12 cellular contexts compared by ENCODE assay signal in the genomic region with DNA sequence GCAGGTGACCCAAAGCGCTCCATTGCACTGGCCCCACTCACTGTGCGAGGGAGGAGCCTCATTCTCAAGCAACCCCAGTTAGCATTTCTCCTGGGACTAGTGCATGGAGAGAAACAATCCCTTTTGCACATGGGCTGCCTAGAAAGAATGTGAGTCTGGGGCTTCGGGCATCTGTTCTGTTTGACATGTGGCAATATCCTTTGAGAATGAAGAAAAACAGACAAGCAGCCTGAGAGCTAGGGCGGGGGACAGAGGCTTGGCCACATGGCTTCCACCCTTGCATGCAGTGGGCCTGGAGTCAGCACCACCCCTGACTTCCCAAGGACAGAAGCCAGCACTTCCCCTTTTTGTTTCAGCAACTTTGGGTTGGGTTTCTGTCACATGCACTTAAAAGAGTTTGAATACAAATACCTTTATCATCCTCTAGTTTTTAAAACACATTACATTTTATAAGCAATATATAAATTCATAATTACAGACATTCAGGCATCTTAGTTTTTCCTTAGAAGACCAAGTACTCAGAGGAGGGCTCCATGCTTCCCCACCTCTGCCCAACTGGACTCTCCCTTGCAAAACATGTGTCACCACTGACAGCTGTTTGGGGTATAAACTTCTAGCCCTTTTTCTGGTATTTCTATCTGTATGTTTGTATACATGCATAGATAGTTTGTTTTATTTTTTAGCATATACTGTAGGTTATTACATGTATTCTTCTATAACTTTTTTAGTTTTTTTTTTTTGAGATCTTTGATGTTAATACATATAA.
A peak's percentile ranks its signal among the peaks of the same experiment; 100 is the strongest.
DNase-seq lines count a peak whose midpoint lies in the region; ATAC-seq, FAIRE-seq and TF ChIP-seq lines count a peak whose summit lies in the region.
"Had no signal": no experiment of that assay in that cellular context is flagged by ENCODE, and none has a peak within 500 bp of the region (broad histone marks: within the 10 kb centered on the region; RNA-seq: fewer than 3 reads in every experiment).

No MANE protein-coding gene starts in this region.

- 35% methylated on average over 4 of the region's 4 CpGs for whole genome bisulfite sequencing in GM12878 (ENCODE audit: insufficient coverage, insufficient replicate concordance, low lambda C conversion rate, missing lambda C conversion rate)

- peaks cover 31% of the 10 kb centered on the region for H3K4me1 ChIP-seq in Karpas-422 (ENCODE audit: low read length)
- 0 out of 2 replicates have a peak, but pooled peaks cover 4% of the 10 kb centered on the region for H3K4me1 ChIP-seq in GM12878 (ENCODE audit: control insufficient read depth, insufficient read depth, low read length)

- no peak overlapping the region for H3K4me2 ChIP-seq in Karpas-422 (ENCODE audit: low read depth, low read length, poor library complexity, severe bottlenecking)
- H3K4me2 ChIP-seq in GM12878 (ENCODE audit: control insufficient read depth, insufficient read depth), result no peak overlapping the region

- BruUV-seq in GM12878 (replicated peaks; lab: Mats Ljungman, UMichigan), result no TSS peak

- peaks cover 8% of the 10 kb centered on the region; the same call in 1 of the 2 replicates for H4K20me1 ChIP-seq in Karpas-422 (ENCODE audit: insufficient read depth, low read depth, low read length)
- no peaks in the 10 kb centered on the region for H4K20me1 ChIP-seq in GM12878 (ENCODE audit: control insufficient read depth, insufficient read depth)

- H2AFZ ChIP-seq in Karpas-422 (ENCODE audit: low read length) (no peak overlapping the region), GM12878 (ENCODE audit: control insufficient read depth, low read depth, low read length) (no peak overlapping the region)

- TF ChIP-seq EP300 in GM12878 (IDR thresholded peaks at IDR 0.05; ENCODE audit: borderline replicate concordance in 1 of 2, control insufficient read depth in 1 of 2, low read depth in 2 of 2, low read length in 2 of 2), result no peak

- H3K27ac ChIP-seq in Karpas-422 (ENCODE audit: low read length), result no peak overlapping the region
- no peak overlapping the region for H3K27ac ChIP-seq in GM12878 (ENCODE audit: control insufficient read depth, insufficient read depth)

- peak; percentile 59 for ATAC-seq in GM21367 (IDR thresholded peaks at IDR 0.05; ENCODE audit: unreplicated experiment)
- peak; percentile 74 for ATAC-seq in GM12878
- no peak for ATAC-seq in GM18861 (IDR thresholded peaks at IDR 0.05; ENCODE audit: unreplicated experiment)
- ATAC-seq: WTC11 had no signal

- CTCF ChIA-PET in GM12878 (lab: Yijun Ruan, JAX), result no interaction called here

- no peak for TF ChIP-seq RAD21 in GM12878 (IDR thresholded peaks at IDR 0.05; ENCODE audit: insufficient read depth, low read depth, low read length)

- H3K4me3 ChIP-seq in Karpas-422 (ENCODE audit: low read length) (no peak overlapping the region), GM12878 (no peak overlapping the region)

- SMC1A ChIA-PET in GM12878 (lab: Charles Lee; ENCODE audit: uncharacterized antibody, unreplicated experiment), result no interaction called here

- H3K9ac ChIP-seq in Karpas-422 (ENCODE audit: low read length) (no peak overlapping the region), GM12878 (ENCODE audit: control insufficient read depth, insufficient read depth, low read length) (no peak overlapping the region)

- no peaks in the 10 kb centered on the region for H3K79me2 ChIP-seq in Karpas-422 (ENCODE audit: low read length)
- no peaks in the 10 kb centered on the region for H3K79me2 ChIP-seq in GM12878 (ENCODE audit: control insufficient read depth, insufficient read depth, low read length)

- no peak for FAIRE-seq in GM12878 (lab: Jason Lieb, UNC)

- H3K27me3 ChIP-seq in Karpas-422 (ENCODE audit: low read length) (no peaks in the 10 kb centered on the region), GM12878 (replicated peaks in 1 of 2; ENCODE audit: control insufficient read depth in 2 of 2, insufficient read depth in 2 of 2, low read length in 1 of 2) (no peaks in the 10 kb centered on the region)

- TF ChIP-seq CTCF in GM12878 (IDR thresholded peaks at IDR 0.05 in 2 of 3, conservative IDR thresholded peaks at IDR 0.05 in 1 of 3; ENCODE audit: control insufficient read depth in 2 of 3, extremely low read depth in 1 of 3, insufficient read depth in 1 of 3, low read depth in 3 of 3, low read length in 3 of 3), result no peak

- no peak for TF ChIP-seq POLR2A in GM12878 (IDR thresholded peaks at IDR 0.05; ENCODE audit: low read depth, low read length)

- in situ Hi-C loops in GM12878 (cut with MboI), result no loop called here

- H3K9me3 ChIP-seq in Karpas-422 (ENCODE audit: low read length) (no peaks in the 10 kb centered on the region), GM12878 (replicated peaks; ENCODE audit: control insufficient read depth, insufficient read depth, low read length) (no peaks in the 10 kb centered on the region; the same call in 2 of the 3 replicates)

- RAD21 ChIA-PET in GM12878 (lab: Charles Lee; ENCODE audit: unreplicated experiment), result no interaction called here

- DNase-seq in Karpas-422 (peak; percentile 56), GM12878 (ENCODE audit: low read depth, low spot score) (no peak), posterior vena cava (ENCODE audit: low spot score) (peak; percentile 84), NCI-H510A (lab: John Stamatoyannopoulos, UW) (no peak), kidney tubule cell (ENCODE audit: low spot score) (no peak)
- DNase-seq in activated naive CD4-positive, alpha-beta T cell treated with Interleukin-2 at 50 U/mL for 16 hours, result no peak
- DNase-seq: activated naive CD8-positive, alpha-beta T cell treated with anti-CD3 and anti-CD28 coated beads, Interleukin-2, amount 10 ng/mL, durations not matched to agents 7 days and 5 days; effector memory CD4-positive, alpha-beta T cell; occipital lobe had no signal

- POLR2A ChIA-PET in GM12878 (lab: Charles Lee), result no interaction called here

- no peaks in the 10 kb centered on the region for H3K9me2 ChIP-seq in Karpas-422 (replicated peaks; ENCODE audit: insufficient read depth, low read length)

- H3K36me3 ChIP-seq in Karpas-422 (ENCODE audit: insufficient read depth, low read length) (no peaks in the 10 kb centered on the region), GM12878 (ENCODE audit: control insufficient read depth in 2 of 2, insufficient read depth in 2 of 2, low read length in 1 of 2) (no peaks in the 10 kb centered on the region)

- intact Hi-C loops in GM12878 (cut with micrococcal nuclease; ENCODE audit: unreplicated experiment) (loop anchor here (10.0 kb wide), 1 partner anchor 63 kb away; no protein-coding TSS in a partner anchor), posterior vena cava (cut with DNase I) (no loop called here)

TF ChIP-seq in GM12878, 131 proteins besides CTCF, POLR2A, EP300 and RAD21:
- TF ChIP-seq SPI1 (IDR thresholded peaks at IDR 0.05; ENCODE audit: borderline replicate concordance, insufficient read depth, low read depth, low read length) (peak; percentile 98), YY1 (IDR thresholded peaks at IDR 0.05; ENCODE audit: low read depth, low read length) (no peak)
- TF ChIP-seq, protein P1, sequence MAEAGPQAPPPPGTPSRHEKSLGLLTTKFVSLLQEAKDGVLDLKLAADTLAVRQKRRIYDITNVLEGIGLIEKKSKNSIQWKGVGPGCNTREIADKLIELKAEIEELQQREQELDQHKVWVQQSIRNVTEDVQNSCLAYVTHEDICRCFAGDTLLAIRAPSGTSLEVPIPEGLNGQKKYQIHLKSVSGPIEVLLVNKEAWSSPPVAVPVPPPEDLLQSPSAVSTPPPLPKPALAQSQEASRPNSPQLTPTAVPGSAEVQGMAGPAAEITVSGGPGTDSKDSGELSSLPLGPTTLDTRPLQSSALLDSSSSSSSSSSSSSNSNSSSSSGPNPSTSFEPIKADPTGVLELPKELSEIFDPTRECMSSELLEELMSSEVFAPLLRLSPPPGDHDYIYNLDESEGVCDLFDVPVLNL (IDR thresholded peaks at IDR 0.05; ENCODE audit: low read depth, low read length), result no peak

Comparison
In these comparisons a context has a peak if more than half of its experiments do, and no peak if none do; other contexts are left out.
1. DNase-seq: peak in Karpas-422 (single experiment) and posterior vena cava (single experiment); none in GM12878 (single experiment), NCI-H510A (single experiment), activated naive CD4-positive, alpha-beta T cell treated with Interleukin-2 at 50 U/mL for 16 hours (single experiment) and kidney tubule cell (single experiment).